8 cellular contexts compared by ENCODE assay signal in the genomic region with DNA sequence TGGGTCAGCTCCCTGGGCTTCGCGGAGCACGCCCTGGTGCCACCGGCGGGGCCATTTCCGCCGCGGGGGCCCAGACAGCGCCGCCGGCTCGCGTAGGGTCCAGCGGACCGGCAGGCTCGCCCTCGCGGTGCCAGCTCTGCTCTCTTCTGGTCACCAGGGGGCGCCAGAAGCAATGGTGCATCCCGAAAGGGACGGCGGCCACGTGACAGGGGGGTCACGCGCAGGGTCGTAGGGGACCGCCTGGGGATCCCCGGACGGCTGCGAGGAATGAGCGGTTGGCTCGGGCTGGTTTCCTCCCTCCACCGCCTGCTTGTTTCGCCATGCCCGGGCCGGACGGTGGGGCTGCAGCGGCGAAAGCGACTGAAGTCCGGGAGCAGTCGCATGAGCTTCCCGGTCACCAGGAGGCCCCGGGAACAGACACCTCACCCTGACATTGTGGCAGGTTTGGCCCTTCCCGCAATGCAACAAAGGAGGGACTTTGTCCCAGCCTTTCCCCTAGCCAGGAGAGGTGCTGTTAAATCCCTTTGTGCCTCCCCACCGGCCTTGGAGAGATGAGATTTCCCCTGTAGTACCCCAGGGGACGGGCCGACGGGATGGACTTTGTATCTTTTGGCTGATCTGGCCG. TPM values are rescaled to one million over a fixed set of nuclear protein-coding genes. Genes with fewer than 3 reads are reported as not detected.
A peak's percentile ranks its signal among the peaks of the same experiment; 100 is the strongest.
DNase-seq lines count a peak whose midpoint lies in the region; ATAC-seq and TF ChIP-seq lines count a peak whose summit lies in the region.

No MANE protein-coding gene starts in this region.

- intact Hi-C loops in head of caudate nucleus (cut with DNase I): no loop called here

- no peak overlapping the region for H3K27ac ChIP-seq in SJSA1
- H3K27ac ChIP-seq in suprapubic skin: no peak overlapping the region

- H3K36me3 ChIP-seq in SJSA1 (no peaks in the 10 kb centered on the region), suprapubic skin (no peaks in the 10 kb centered on the region)

- ATAC-seq in HG03442 (IDR thresholded peaks at IDR 0.05; ENCODE audit: unreplicated experiment) (peak; percentile 85), HG03280 (IDR thresholded peaks at IDR 0.05; ENCODE audit: unreplicated experiment) (no peak)

- DNase-seq in SJSA1 (ENCODE audit: low read depth in 1 of 2, low spot score in 2 of 2) (peak; percentile 12 to 45), head of caudate nucleus (peak; percentile 80 to 96 (median 90)), occipital lobe (lab: John Stamatoyannopoulos, UW) (peak; percentile 69), suprapubic skin (ENCODE audit: low spot score in 2 of 2) (peak; percentile 82 to 84)
- DNase-seq in activated naive CD4-positive, alpha-beta T cell treated with anti-CD3 and anti-CD28 coated beads, Interleukin-2, amount 50 U/mL, for 16 hours: peak; percentile 65

- H3K27me3 ChIP-seq in SJSA1 (replicated peaks) (no peaks in the 10 kb centered on the region), suprapubic skin (no peaks in the 10 kb centered on the region)

- TF ChIP-seq CTCF in GM12875 (IDR thresholded peaks at IDR 0.05; ENCODE audit: borderline replicate concordance, insufficient read depth, low read depth, low read length) (peak; percentile 75), suprapubic skin (IDR thresholded peaks at IDR 0.05) (peak; percentile 10 to 71)

- no peak for TF ChIP-seq POLR2A in suprapubic skin (IDR thresholded peaks at IDR 0.05)

- WGBS in suprapubic skin: 55% methylated on average over 9 of the region's 50 CpGs

- H3K9me3 ChIP-seq in SJSA1 (replicated peaks): no peaks in the 10 kb centered on the region
- no peaks in the 10 kb centered on the region for H3K9me3 ChIP-seq in suprapubic skin

- peak overlapping the region; percentile 42 for H3K4me3 ChIP-seq in GM12875 (ENCODE audit: low read depth, low read length)
- H3K4me3 ChIP-seq in SJSA1: no peak overlapping the region
- H3K4me3 ChIP-seq in suprapubic skin: peak overlapping the region; percentile 44

- no peak for TF ChIP-seq EP300 in suprapubic skin (IDR thresholded peaks at IDR 0.05)

- H3K4me1 ChIP-seq in SJSA1 (replicated peaks) (no peaks in the 10 kb centered on the region; the same call in 1 of the 2 replicates), suprapubic skin (no peaks in the 10 kb centered on the region)

RNA-seq across cellular contexts. Expression of gene ZCCHC12, which starts 15.8 kb away (rescaled TPM):
- not detected in 2 replicates for total RNA-seq in SJSA1 (2014; rRNA removed; shearing (Covaris generic))
- total RNA-seq in occipital lobe (23.2 TPM), suprapubic skin (not detected)

Comparison
In these comparisons a context has a peak if more than half of its experiments do, and no peak if none do; other contexts are left out.
1. DNase-seq: peak in every context shown above with its lines; median percentile 90 in head of caudate nucleus; 83 in suprapubic skin; 69 in occipital lobe; 65 in activated naive CD4-positive, alpha-beta T cell treated with anti-CD3 and anti-CD28 coated beads, Interleukin-2, amount 50 U/mL, for 16 hours; 28 in SJSA1.
2. RNA of gene ZCCHC12, which starts 15.8 kb away (total RNA-seq): 23.2 TPM in occipital lobe (single experiment); not detected in SJSA1 and not detected in suprapubic skin; every median in the first group is over 10 times any median in the second.